Comparison of ENCODE assay signal across 2 cellular contexts in the genomic region with DNA sequence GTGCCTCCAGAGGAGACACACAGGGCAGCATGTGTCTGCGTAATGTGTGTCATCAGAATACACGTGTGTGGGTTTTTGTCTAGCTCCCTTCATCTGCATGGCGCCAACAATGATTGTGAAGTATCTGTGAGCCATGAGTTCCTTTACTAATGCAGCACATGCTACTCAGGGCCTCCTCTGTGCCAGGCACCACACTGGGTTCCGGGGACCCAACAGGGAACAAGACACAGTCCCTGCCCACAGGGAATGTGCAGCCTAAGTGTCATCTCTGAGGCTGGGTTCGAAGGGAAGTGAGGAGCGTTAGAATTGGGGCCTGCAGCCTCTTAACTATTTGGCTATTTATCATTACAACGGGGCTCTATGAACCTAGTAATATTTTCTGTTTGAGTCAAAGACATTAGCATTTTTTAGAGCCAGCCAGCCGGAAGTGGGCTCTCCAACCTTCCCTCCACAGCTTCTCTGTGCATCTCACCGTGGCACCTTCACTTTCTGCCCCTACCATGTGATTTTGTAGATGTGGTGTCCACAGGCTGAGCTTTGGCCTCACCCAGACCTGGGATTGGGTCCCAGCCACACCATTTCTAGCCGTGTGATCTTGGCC.
TF ChIP-seq lines count a peak whose summit lies in the region.

No MANE protein-coding gene starts in this region.

TF ChIP-seq in GM23338, 12 proteins besides CTCF, POLR2A, EP300 and RAD21 (continued from another document):
- TF ChIP-seq ETS1 (IDR thresholded peaks at IDR 0.05) (no peak), NANOG (IDR thresholded peaks at IDR 0.05; ENCODE audit: borderline replicate concordance) (no peak), ZNF114 (CRISPR knock-in tag; IDR thresholded peaks at IDR 0.05) (no peak), ZNF331 (CRISPR knock-in tag; IDR thresholded peaks at IDR 0.05; ENCODE audit: low read depth) (no peak), REST (IDR thresholded peaks at IDR 0.05; ENCODE audit: unreplicated experiment) (no peak), EZH2phosphoT487 (IDR thresholded peaks at IDR 0.05; ENCODE audit: unreplicated experiment) (no peak), POLR2AphosphoS5 (IDR thresholded peaks at IDR 0.05; ENCODE audit: low read depth) (no peak), EZH2 (IDR thresholded peaks at IDR 0.05; ENCODE audit: low read depth, unreplicated experiment) (no peak)
- TF ChIP-seq, protein P1, sequence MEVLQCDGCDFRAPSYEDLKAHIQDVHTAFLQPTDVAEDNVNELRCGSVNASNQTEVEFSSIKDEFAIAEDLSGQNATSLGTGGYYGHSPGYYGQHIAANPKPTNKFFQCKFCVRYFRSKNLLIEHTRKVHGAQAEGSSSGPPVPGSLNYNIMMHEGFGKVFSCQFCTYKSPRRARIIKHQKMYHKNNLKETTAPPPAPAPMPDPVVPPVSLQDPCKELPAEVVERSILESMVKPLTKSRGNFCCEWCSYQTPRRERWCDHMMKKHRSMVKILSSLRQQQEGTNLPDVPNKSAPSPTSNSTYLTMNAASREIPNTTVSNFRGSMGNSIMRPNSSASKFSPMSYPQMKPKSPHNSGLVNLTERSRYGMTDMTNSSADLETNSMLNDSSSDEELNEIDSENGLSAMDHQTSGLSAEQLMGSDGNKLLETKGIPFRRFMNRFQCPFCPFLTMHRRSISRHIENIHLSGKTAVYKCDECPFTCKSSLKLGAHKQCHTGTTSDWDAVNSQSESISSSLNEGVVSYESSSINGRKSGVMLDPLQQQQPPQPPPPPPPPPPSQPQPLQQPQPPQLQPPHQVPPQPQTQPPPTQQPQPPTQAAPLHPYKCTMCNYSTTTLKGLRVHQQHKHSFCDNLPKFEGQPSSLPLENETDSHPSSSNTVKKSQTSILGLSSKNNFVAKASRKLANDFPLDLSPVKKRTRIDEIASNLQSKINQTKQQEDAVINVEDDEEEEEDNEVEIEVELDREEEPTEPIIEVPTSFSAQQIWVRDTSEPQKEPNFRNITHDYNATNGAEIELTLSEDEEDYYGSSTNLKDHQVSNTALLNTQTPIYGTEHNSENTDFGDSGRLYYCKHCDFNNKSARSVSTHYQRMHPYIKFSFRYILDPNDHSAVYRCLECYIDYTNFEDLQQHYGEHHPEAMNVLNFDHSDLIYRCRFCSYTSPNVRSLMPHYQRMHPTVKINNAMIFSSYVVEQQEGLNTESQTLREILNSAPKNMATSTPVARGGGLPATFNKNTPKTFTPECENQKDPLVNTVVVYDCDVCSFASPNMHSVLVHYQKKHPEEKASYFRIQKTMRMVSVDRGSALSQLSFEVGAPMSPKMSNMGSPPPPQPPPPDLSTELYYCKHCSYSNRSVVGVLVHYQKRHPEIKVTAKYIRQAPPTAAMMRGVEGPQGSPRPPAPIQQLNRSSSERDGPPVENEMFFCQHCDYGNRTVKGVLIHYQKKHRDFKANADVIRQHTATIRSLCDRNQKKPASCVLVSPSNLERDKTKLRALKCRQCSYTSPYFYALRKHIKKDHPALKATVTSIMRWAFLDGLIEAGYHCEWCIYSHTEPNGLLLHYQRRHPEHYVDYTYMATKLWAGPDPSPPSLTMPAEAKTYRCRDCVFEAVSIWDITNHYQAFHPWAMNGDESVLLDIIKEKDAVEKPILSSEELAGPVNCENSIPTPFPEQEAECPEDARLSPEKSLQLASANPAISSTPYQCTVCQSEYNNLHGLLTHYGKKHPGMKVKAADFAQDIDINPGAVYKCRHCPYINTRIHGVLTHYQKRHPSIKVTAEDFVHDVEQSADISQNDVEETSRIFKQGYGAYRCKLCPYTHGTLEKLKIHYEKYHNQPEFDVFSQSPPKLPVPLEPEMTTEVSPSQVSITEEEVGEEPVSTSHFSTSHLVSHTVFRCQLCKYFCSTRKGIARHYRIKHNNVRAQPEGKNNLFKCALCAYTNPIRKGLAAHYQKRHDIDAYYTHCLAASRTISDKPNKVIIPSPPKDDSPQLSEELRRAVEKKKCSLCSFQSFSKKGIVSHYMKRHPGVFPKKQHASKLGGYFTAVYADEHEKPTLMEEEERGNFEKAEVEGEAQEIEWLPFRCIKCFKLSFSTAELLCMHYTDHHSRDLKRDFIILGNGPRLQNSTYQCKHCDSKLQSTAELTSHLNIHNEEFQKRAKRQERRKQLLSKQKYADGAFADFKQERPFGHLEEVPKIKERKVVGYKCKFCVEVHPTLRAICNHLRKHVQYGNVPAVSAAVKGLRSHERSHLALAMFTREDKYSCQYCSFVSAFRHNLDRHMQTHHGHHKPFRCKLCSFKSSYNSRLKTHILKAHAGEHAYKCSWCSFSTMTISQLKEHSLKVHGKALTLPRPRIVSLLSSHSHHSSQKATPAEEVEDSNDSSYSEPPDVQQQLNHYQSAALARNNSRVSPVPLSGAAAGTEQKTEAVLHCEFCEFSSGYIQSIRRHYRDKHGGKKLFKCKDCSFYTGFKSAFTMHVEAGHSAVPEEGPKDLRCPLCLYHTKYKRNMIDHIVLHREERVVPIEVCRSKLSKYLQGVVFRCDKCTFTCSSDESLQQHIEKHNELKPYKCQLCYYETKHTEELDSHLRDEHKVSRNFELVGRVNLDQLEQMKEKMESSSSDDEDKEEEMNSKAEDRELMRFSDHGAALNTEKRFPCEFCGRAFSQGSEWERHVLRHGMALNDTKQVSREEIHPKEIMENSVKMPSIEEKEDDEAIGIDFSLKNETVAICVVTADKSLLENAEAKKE (CRISPR knock-in tag; IDR thresholded peaks at IDR 0.05): no peak

TF ChIP-seq in liver, 16 proteins besides CTCF, POLR2A, EP300 and RAD21 (continued from another document):
- no peak for TF ChIP-seq REST (IDR thresholded peaks at IDR 0.05)
- TF ChIP-seq EGR1 (IDR thresholded peaks at IDR 0.05; ENCODE audit: low read depth in 2 of 2): no peak
- TF ChIP-seq YY1 (IDR thresholded peaks at IDR 0.05): no peak
- TF ChIP-seq, protein P2, sequence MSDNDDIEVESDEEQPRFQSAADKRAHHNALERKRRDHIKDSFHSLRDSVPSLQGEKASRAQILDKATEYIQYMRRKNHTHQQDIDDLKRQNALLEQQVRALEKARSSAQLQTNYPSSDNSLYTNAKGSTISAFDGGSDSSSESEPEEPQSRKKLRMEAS (IDR thresholded peaks at IDR 0.05): no peak
- no peak for TF ChIP-seq FOXA1 (IDR thresholded peaks at IDR 0.05)
- no peak for TF ChIP-seq HNF4A (conservative IDR thresholded peaks at IDR 0.05)
